17 cellular contexts compared by ENCODE assay signal in the genomic region with DNA sequence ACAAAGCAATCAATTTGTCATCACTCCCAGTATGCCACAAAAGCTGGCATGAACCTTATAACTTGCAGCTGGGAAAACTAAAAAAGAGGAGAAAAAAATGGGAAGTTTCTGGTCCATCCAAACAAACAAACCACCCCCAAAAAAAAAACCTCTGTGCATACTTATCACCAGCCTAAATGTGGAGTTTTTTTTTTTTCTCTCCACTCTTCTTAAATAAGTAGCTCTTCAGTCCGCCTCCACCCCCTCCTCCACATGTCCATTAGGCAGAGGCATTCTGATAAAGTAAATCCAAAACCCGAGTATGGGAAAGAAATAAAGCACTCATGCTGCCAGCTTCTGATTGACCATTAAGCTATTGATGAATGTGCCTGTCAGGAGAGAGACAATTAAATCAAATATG. TPM values are rescaled to one million over a fixed set of nuclear protein-coding genes. Genes with fewer than 3 reads are reported as not detected.
DNase-seq lines count a peak whose midpoint lies in the region; TF ChIP-seq lines count a peak whose summit lies in the region.
"Had no signal": no experiment of that assay in that cellular context is flagged by ENCODE, and none has a peak within 500 bp of the region (broad histone marks: within the 10 kb centered on the region; RNA-seq: fewer than 3 reads in every experiment).

No MANE protein-coding gene starts in this region.

- CTCF ChIA-PET in Caco-2 (lab: Charles Lee), result no interaction called here

- H3K9me3 ChIP-seq in esophagus muscularis mucosa (no peaks in the 10 kb centered on the region), uterus (no peaks in the 10 kb centered on the region), Caco-2 (no peaks in the 10 kb centered on the region)
- H3K9me3 ChIP-seq: BLaER1 had no signal

- H3K27ac Mint-ChIP-seq in nephron, result peak overlapping the region in 2 of 3 experiments; percentile 39 to 94
- no peak overlapping the region for H3K27ac Mint-ChIP-seq in Caco-2 (ENCODE audit: unreplicated experiment)

- H3K4me3 Mint-ChIP-seq in nephron (peak overlapping the region; percentile 57 to 95 (median 72)), Caco-2 (ENCODE audit: unreplicated experiment) (no peak overlapping the region)

- H3K27me3 ChIP-seq in esophagus muscularis mucosa (no peaks in the 10 kb centered on the region), uterus (no peaks in the 10 kb centered on the region), Caco-2 (replicated peaks; ENCODE audit: control insufficient read depth, insufficient read depth, low read length) (no peaks in the 10 kb centered on the region)

- H3K9me3 Mint-ChIP-seq in nephron (no peaks in the 10 kb centered on the region), Caco-2 (ENCODE audit: unreplicated experiment) (no peaks in the 10 kb centered on the region)

- BruUV-seq in Caco-2 (replicated peaks; lab: Mats Ljungman, UMichigan), result no TSS peak

- no peak for TF ChIP-seq CTCF in esophagus muscularis mucosa (IDR thresholded peaks at IDR 0.05)
- no peak for TF ChIP-seq CTCF in nephron (IDR thresholded peaks at IDR 0.05; ENCODE audit: unreplicated experiment in 3 of 3)
- no peak for TF ChIP-seq CTCF in uterus (IDR thresholded peaks at IDR 0.05)
- TF ChIP-seq CTCF in Caco-2 (IDR thresholded peaks at IDR 0.05; ENCODE audit: insufficient read depth in 1 of 2, low read depth in 1 of 2, low read length in 1 of 2, severe bottlenecking in 1 of 2, unreplicated experiment in 1 of 2), result no peak

- H3K4me1 Mint-ChIP-seq in nephron (peaks cover 51% of the 10 kb centered on the region), Caco-2 (ENCODE audit: low read depth, unreplicated experiment) (no peaks in the 10 kb centered on the region)

- peaks cover 14 to 67% (median 55%) of the 10 kb centered on the region in 4 donors for H3K4me1 ChIP-seq in esophagus muscularis mucosa
- H3K4me1 ChIP-seq in uterus, result peaks cover 0 to 9% of the 10 kb centered on the region in 2 donors
- H3K4me1 ChIP-seq in Caco-2, result no peaks in the 10 kb centered on the region

- TF ChIP-seq EP300 in esophagus muscularis mucosa (IDR thresholded peaks at IDR 0.05), result no peak

- TF ChIP-seq POLR2A in esophagus muscularis mucosa (IDR thresholded peaks at IDR 0.05; ENCODE audit: low read depth) (no peak), uterus (IDR thresholded peaks at IDR 0.05) (no peak)

- H3K27me3 Mint-ChIP-seq in nephron (ENCODE audit: low read depth), result peaks cover 19% of the 10 kb centered on the region
- peaks cover 22% of the 10 kb centered on the region for H3K27me3 Mint-ChIP-seq in Caco-2 (ENCODE audit: insufficient read depth, unreplicated experiment)

- H3K36me3 Mint-ChIP-seq in nephron (ENCODE audit: low read depth) (peaks cover 3% of the 10 kb centered on the region), Caco-2 (ENCODE audit: insufficient read depth, unreplicated experiment) (no peaks in the 10 kb centered on the region)

- intact Hi-C loops in esophagus muscularis mucosa (cut with DNase I), result no loop called here
- intact Hi-C loops in uterus (cut with DNase I; ENCODE audit: low total_unique reads), result no loop called here
- intact Hi-C loops in Caco-2 (cut with micrococcal nuclease; ENCODE audit: unreplicated experiment), result no loop called here

- POLR2A ChIA-PET in Caco-2 (lab: Charles Lee), result no interaction called here

- DNase-seq in NCI-H82 (lab: John Stamatoyannopoulos, UW), result peak; percentile 19
- DNase-seq in NCI-H82 treated with DMSO at 0.1 percent for 48 hours (lab: John Stamatoyannopoulos, UW; ENCODE audit: unreplicated experiment), result no peak
- DNase-seq in esophagus muscularis mucosa (ENCODE audit: extremely low spot score), result no peak
- no peak for DNase-seq in uterus
- DNase-seq in cerebellum (ENCODE audit: low spot score), result no peak
- DNase-seq in Caco-2, result no peak
- DNase-seq in D341Med (ENCODE audit: low spot score), result no peak
- DNase-seq: DMS153, NCI-H1092, NCI-H1694, NCI-H69 had no signal

- H3K4me3 ChIP-seq in esophagus muscularis mucosa (no peak overlapping the region), uterus (peak overlapping the region in 1 of 2 donors; percentile 7), Caco-2 (ENCODE audit: low read depth, low read length) (no peak overlapping the region)
- H3K4me3 ChIP-seq: BLaER1, GM12878 had no signal

- H3K27ac ChIP-seq in esophagus muscularis mucosa (replicated peaks in 1 of 4), result peak overlapping the region in 3 of 4 donors; percentile 93 to 96 (median 96)
- peak overlapping the region; percentile 95 to 99 for H3K27ac ChIP-seq in uterus
- H3K27ac ChIP-seq: 22Rv1, BLaER1, KMS-11 had no signal

- no peaks in the 10 kb centered on the region for H3K36me3 ChIP-seq in esophagus muscularis mucosa
- no peaks in the 10 kb centered on the region for H3K36me3 ChIP-seq in uterus
- no peaks in the 10 kb centered on the region for H3K36me3 ChIP-seq in Caco-2 (ENCODE audit: control insufficient read depth, insufficient read depth, low read length)
- H3K36me3 ChIP-seq: BLaER1 had no signal

- 52% methylated on average over 2 of the region's 2 CpGs for WGBS in esophagus muscularis mucosa

RNA-seq across cellular contexts. Expression of a gene that starts 2.6 kb away (rescaled TPM):
- 10 to 100 TPM; 17.1 to 45.5 (median 24.6) TPM for total RNA-seq in esophagus muscularis mucosa
- total RNA-seq in uterus, result 10 to 100 TPM in 3 of 4 donors, 1 to 10 TPM in 1; 3.2 to 65.5 (median 27.9) TPM
- total RNA-seq in cerebellum, result 2.9 TPM
- total RNA-seq in Caco-2 (2022), result not detected in 2 replicates
- total RNA-seq: MCF 10A had no signal
